In the genomic region with DNA sequence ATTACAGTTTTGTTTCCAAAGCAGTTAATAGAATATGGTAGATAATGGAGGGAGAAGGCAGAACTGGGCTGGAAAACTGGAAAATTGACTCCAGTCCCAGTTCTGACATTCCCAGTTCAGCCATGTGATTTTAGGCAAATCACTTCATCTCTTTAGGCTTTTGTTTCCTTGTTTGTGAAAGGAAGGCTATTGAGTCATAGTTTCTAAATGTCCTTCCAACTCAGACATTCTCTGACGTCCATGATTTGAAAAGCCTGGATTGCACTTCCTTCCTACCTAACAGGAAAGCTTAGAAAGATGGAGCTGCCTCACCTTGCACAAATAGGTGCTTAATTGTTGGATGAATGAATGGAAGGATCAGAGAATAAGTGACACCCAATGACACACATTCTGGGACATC, we compare ENCODE assay signal across 11 cellular contexts.
"Had no signal": no experiment of that assay in that cellular context is flagged by ENCODE, and none has a peak within 500 bp of the region (broad histone marks: within the 10 kb centered on the region; RNA-seq: fewer than 3 reads in every experiment).

No MANE protein-coding gene starts in this region.

- H3K4me1 ChIP-seq: gastrocnemius medialis, spleen, stomach had no signal

- H3K4me3 ChIP-seq: gastrocnemius medialis, right lobe of liver, spleen, stomach had no signal

- H3K27ac ChIP-seq: right lobe of liver, spleen had no signal

- H3K36me3 ChIP-seq: gastrocnemius medialis, right lobe of liver, spleen, stomach had no signal

- H3K27me3 ChIP-seq: gastrocnemius medialis, right lobe of liver, stomach had no signal

- H3K9me3 ChIP-seq: gastrocnemius medialis, right lobe of liver had no signal

- DNase-seq: activated CD4-positive, alpha-beta T cell treated with anti-CD3 and anti-CD28 coated beads for 1 hour; activated CD4-positive, alpha-beta T cell treated with anti-CD3 and anti-CD28 coated beads, Interleukin-2, amount 50 U/mL, for 4 hours; activated naive CD4-positive, alpha-beta T cell; activated naive CD8-positive, alpha-beta T cell treated with anti-CD3 and anti-CD28 coated beads, Interleukin-2, amount 10 ng/mL, durations not matched to agents 7 days and 5 days; activated T-cell treated with anti-CD3 and anti-CD28 coated beads for 4 hours; gastrocnemius medialis; spleen; stomach; T-helper 1 cell; T1000 had no signal
